In the genomic region with DNA sequence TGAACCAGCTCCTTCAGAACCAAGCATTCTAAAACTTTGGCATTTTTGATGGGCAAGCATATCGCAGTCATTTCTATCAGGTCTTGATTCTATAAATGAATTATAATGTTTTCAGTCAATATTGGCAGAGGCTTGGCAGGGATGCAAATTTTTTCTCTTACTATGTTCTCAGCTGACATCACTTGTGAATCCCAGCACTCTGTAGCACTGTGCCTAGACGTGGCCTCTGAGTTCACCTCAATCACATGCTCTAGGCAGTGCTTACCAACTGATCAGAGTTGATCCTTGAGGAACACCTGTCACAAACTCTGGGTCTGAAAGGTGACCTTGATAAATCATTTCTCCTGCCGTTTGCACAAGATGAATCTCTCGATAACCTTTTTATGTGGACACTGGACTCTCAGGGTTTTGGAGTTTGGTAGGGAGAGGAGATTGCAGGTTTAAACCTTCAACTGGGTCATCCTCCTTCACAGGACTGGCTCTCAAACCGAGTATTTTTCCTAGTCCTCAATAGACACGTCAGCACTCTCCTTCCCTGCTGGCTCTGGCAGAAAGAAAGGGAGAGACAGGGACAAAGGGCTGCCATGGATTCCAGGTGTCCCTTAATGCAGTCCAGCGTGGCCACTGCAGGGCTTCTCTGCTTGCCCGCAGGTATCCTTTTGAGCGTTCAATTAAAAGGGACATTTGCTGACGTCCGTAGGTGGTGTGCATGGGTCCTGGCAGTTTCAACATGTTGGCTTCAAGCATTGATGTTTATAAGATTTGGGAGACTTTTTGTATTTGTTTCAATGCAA, we compare ENCODE assay signal across 22 cellular contexts.
"Had no signal": no experiment of that assay in that cellular context is flagged by ENCODE, and none has a peak within 500 bp of the region (broad histone marks: within the 10 kb centered on the region; RNA-seq: fewer than 3 reads in every experiment).

No MANE protein-coding gene starts in this region.

- H3K36me3 ChIP-seq: left lung, thoracic aorta, upper lobe of left lung had no signal

- H3K4me3 ChIP-seq: left lung, lung, thoracic aorta, upper lobe of left lung had no signal

- DNase-seq: activated B cell treated with CpG ODN at 0.5 μM for 24 hours; activated CD4-positive, alpha-beta memory T cell treated with anti-CD3 and anti-CD28 coated beads for 36 hours; activated CD4-positive, alpha-beta T cell treated with anti-CD3 and anti-CD28 coated beads for 4 hours; activated gamma-delta T cell treated with Interleukin-2 at 50 U/mL for 16 hours; aorta; effector memory CD4-positive, alpha-beta T cell; foreskin melanocyte; hippocampal formation; kidney glomerular epithelial cell; left lung; naive B cell; stimulated activated CD4-positive, alpha-beta T cell treated with anti-CD3 and anti-CD28 coated beads, Interleukin-4, amount 100 ng/mL, for 1 hour; stimulated activated naive CD4-positive, alpha-beta T cell treated with Interleukin-2 at 50 U/mL for 16 hours; T-helper 9 cell; upper lobe of left lung had no signal

- H3K4me1 ChIP-seq: left lung, upper lobe of left lung had no signal

- H3K27me3 Mint-ChIP-seq: activated B cell treated with CpG ODN at 0.5 μM for 24 hours, naive B cell had no signal

- H3K36me3 Mint-ChIP-seq: brain had no signal

- H3K27ac ChIP-seq: left lung, thoracic aorta, upper lobe of left lung had no signal

- H3K9me3 ChIP-seq: thoracic aorta had no signal

- FAIRE-seq: colon, endothelial cell of umbilical vein had no signal

- ATAC-seq: esophagus mucosa, left lung had no signal

- H3K4me1 Mint-ChIP-seq: activated B cell treated with CpG ODN at 0.5 μM for 24 hours, brain, naive B cell had no signal

- H3K27me3 ChIP-seq: left lung, upper lobe of left lung had no signal

- H3K4me3 Mint-ChIP-seq: activated B cell treated with CpG ODN at 0.5 μM for 24 hours; activated CD4-positive, alpha-beta memory T cell treated with anti-CD3 and anti-CD28 coated beads for 36 hours; brain; naive B cell had no signal

- H3K27ac Mint-ChIP-seq: activated B cell treated with CpG ODN at 0.5 μM for 24 hours; activated CD4-positive, alpha-beta memory T cell treated with anti-CD3 and anti-CD28 coated beads for 36 hours; activated naive CD4-positive, alpha-beta T cell treated with anti-CD3 and anti-CD28 coated beads, Interleukin-2, amount 50 U/mL, for 72 hours; brain; naive B cell had no signal
